12 cellular contexts compared by ENCODE assay signal in genomic region chr7:142337406-142338001, GRCh38.
"Had no signal": no experiment of that assay in that cellular context is flagged by ENCODE, and none has a peak within 500 bp of the region (broad histone marks: within the 10 kb centered on the region; RNA-seq: fewer than 3 reads in every experiment).

No MANE protein-coding gene starts in this region.

- H3K9me3 Mint-ChIP-seq: neural crest cell had no signal

- H3K4me3 Mint-ChIP-seq: neural crest cell had no signal

- H3K9me3 ChIP-seq: gastroesophageal sphincter, right lobe of liver, tibial artery had no signal

- ATAC-seq: gastroesophageal sphincter, right lobe of liver, SK-N-SH treated with all-trans-retinoic acid at 6 μM for 48 hours had no signal

- DNase-seq: activated CD4-positive, alpha-beta T cell treated with anti-CD3 and anti-CD28 coated beads, Interleukin-2, amount 50 U/mL, for 48 hours; activated CD8-positive, alpha-beta memory T cell treated with anti-CD3 and anti-CD28 coated beads, Interleukin-2, amount 50 U/mL, for 4 hours; activated effector memory CD4-positive, alpha-beta T cell treated with anti-CD3 and anti-CD28 coated beads, Interleukin-2, amount 50 U/mL, for 16 hours; caudate nucleus; erythroblast; midbrain; right lobe of liver; SHP77 treated with DMSO at 0.1 percent for 48 hours; tibial artery had no signal
